24 cellular contexts compared by ENCODE assay signal in genomic region chr20:58018590-58018989, GRCh38.
DNase-seq lines count a peak whose midpoint lies in the region; ATAC-seq and TF ChIP-seq lines count a peak whose summit lies in the region.
"Had no signal": no experiment of that assay in that cellular context is flagged by ENCODE, and none has a peak within 500 bp of the region (broad histone marks: within the 10 kb centered on the region; RNA-seq: fewer than 3 reads in every experiment).

No MANE protein-coding gene starts in this region.

- H3K4me1 Mint-ChIP-seq in stimulated activated effector memory CD8-positive, alpha-beta T cell treated with anti-CD3 and anti-CD28 coated beads, Interleukin-12 subunit alpha, Interleukin-12 subunit beta, amount 100 ng/mL, for 72 hours, result peaks cover 10% of the 10 kb centered on the region

- no peaks in the 10 kb centered on the region for H3K36me3 Mint-ChIP-seq in stimulated activated effector memory CD8-positive, alpha-beta T cell treated with anti-CD3 and anti-CD28 coated beads, Interleukin-12 subunit alpha, Interleukin-12 subunit beta, amount 100 ng/mL, for 72 hours

- no peaks in the 10 kb centered on the region for H4K20me1 ChIP-seq in BLaER1

- no peaks in the 10 kb centered on the region for H3K9me3 Mint-ChIP-seq in stimulated activated effector memory CD8-positive, alpha-beta T cell treated with anti-CD3 and anti-CD28 coated beads, Interleukin-12 subunit alpha, Interleukin-12 subunit beta, amount 100 ng/mL, for 72 hours
- H3K9me3 Mint-ChIP-seq: activated B cell treated with CpG ODN at 0.5 μM for 24 hours; activated naive CD8-positive, alpha-beta T cell treated with anti-CD3 and anti-CD28 coated beads, Interleukin-2, amount 50 U/mL, for 24 hours had no signal

- H3K27me3 ChIP-seq in BLaER1 (no peaks in the 10 kb centered on the region), Panc1 (ENCODE audit: control insufficient read depth, insufficient read depth, low read length) (no peaks in the 10 kb centered on the region)
- H3K27me3 ChIP-seq: upper lobe of left lung had no signal

- H3K4me2 ChIP-seq in BLaER1, result peak overlapping the region; percentile 72

- H3K9me3 ChIP-seq in BLaER1 (no peaks in the 10 kb centered on the region), Panc1 (ENCODE audit: control insufficient read depth, insufficient read depth, low read depth, low read length) (peaks cover 7% of the 10 kb centered on the region; the same call in 1 of the 2 replicates)
- H3K9me3 ChIP-seq: upper lobe of left lung had no signal

- no peak for DNase-seq in Panc1 (ENCODE audit: low read depth, low spot score)
- peak; percentile 28 for DNase-seq in islet precursor cell
- DNase-seq in stimulated activated effector memory CD8-positive, alpha-beta T cell treated with anti-CD3 and anti-CD28 coated beads, Interleukin-12 subunit alpha, Interleukin-12 subunit beta, amount 100 ng/mL, for 72 hours (ENCODE audit: low spot score in 2 of 2), result no peak
- no peak for DNase-seq in HEK293T (ENCODE audit: extremely low spot score)
- DNase-seq in ACHN, result no peak
- DNase-seq: activated B cell treated with CpG ODN at 0.5 μM for 24 hours; activated CD4-positive, alpha-beta T cell treated with anti-CD3 and anti-CD28 coated beads, Interleukin-2, amount 50 U/mL, for 4 hours; activated effector memory CD4-positive, alpha-beta T cell treated with Interleukin-2 at 50 U/mL for 16 hours; cortex of kidney; H7; KG1; mesenchymal stem cell; NCI-H1694; NCI-H2171; NCI-H524; small intestine; stimulated activated CD4-positive, alpha-beta T cell treated with anti-CD3 and anti-CD28 coated beads, Interleukin-2, amount 100 ng/mL, for 48 hours; stimulated activated naive CD4-positive, alpha-beta T cell treated with Interleukin-2 at 50 U/mL for 16 hours; upper lobe of left lung had no signal

- CTCF ChIA-PET in Panc1 (lab: Charles Lee) (no interaction called here), HEK293T (lab: Yijun Ruan, JAX) (no interaction called here)

- H3K27ac Mint-ChIP-seq in stimulated activated effector memory CD8-positive, alpha-beta T cell treated with anti-CD3 and anti-CD28 coated beads, Interleukin-12 subunit alpha, Interleukin-12 subunit beta, amount 100 ng/mL, for 72 hours, result no peak overlapping the region
- H3K27ac Mint-ChIP-seq: activated B cell treated with CpG ODN at 0.5 μM for 24 hours; activated naive CD8-positive, alpha-beta T cell treated with anti-CD3 and anti-CD28 coated beads, Interleukin-2, amount 50 U/mL, for 24 hours had no signal

- in situ Hi-C loops in Panc1 (cut with HindIII; ENCODE audit: low pct_unique_long_range_greater_than_20kb, low sequenced_read_pairs), result no loop called here
- in situ Hi-C loops in ACHN (cut with HindIII; ENCODE audit: low pct_ligation_motif_present, low pct_unique_long_range_greater_than_20kb, low sequenced_read_pairs), result no loop called here

- POLR2A ChIA-PET in Panc1 (lab: Charles Lee) (no interaction called here), HEK293T (lab: Yijun Ruan, JAX) (no interaction called here)

- ATAC-seq in Panc1, result no peak
- ATAC-seq in stimulated activated effector memory CD8-positive, alpha-beta T cell treated with anti-CD3 and anti-CD28 coated beads, Interleukin-12 subunit alpha, Interleukin-12 subunit beta, amount 100 ng/mL, for 72 hours, result peak; percentile 9
- no peak for ATAC-seq in HG03045 (IDR thresholded peaks at IDR 0.05; ENCODE audit: unreplicated experiment)
- no peak for ATAC-seq in HG03521 (IDR thresholded peaks at IDR 0.05; ENCODE audit: unreplicated experiment)

- H3K4me3 ChIP-seq in BLaER1 (no peak overlapping the region), Panc1 (ENCODE audit: low read depth in 2 of 2, low read length in 2 of 2) (no peak overlapping the region)
- H3K4me3 ChIP-seq: upper lobe of left lung had no signal

- H3K9ac ChIP-seq in BLaER1, result no peak overlapping the region

- TF ChIP-seq CTCF in Panc1 (IDR thresholded peaks at IDR 0.05), result no peak

- H3K27ac ChIP-seq in BLaER1, result no peak overlapping the region
- peak overlapping the region; percentile 93 for H3K27ac ChIP-seq in Panc1 (ENCODE audit: low read length)
- H3K27ac ChIP-seq: upper lobe of left lung had no signal

- no peak overlapping the region for H3K4me3 Mint-ChIP-seq in stimulated activated effector memory CD8-positive, alpha-beta T cell treated with anti-CD3 and anti-CD28 coated beads, Interleukin-12 subunit alpha, Interleukin-12 subunit beta, amount 100 ng/mL, for 72 hours
- H3K4me3 Mint-ChIP-seq: activated B cell treated with CpG ODN at 0.5 μM for 24 hours; activated naive CD8-positive, alpha-beta T cell treated with anti-CD3 and anti-CD28 coated beads, Interleukin-2, amount 50 U/mL, for 24 hours; nephron had no signal

- BruUV-seq in Panc1 (replicated peaks; lab: Mats Ljungman, UMichigan), result no TSS peak

- H3K4me1 ChIP-seq in BLaER1, result peaks cover 69% of the 10 kb centered on the region
- H3K4me1 ChIP-seq in Panc1 (ENCODE audit: control insufficient read depth, insufficient read depth, low read length), result peaks cover 21% of the 10 kb centered on the region

- H3K36me3 ChIP-seq in BLaER1, result no peaks in the 10 kb centered on the region
- H3K36me3 ChIP-seq in Panc1 (ENCODE audit: control insufficient read depth, insufficient read depth, low read length), result no peaks in the 10 kb centered on the region
- H3K36me3 ChIP-seq: upper lobe of left lung had no signal

- intact Hi-C loops in Panc1 (cut with micrococcal nuclease; ENCODE audit: unreplicated experiment), result no loop called here

TF ChIP-seq in HEK293T, 16 proteins besides CTCF, POLR2A, EP300 and RAD21:
- no peak for TF ChIP-seq HDGF (IDR thresholded peaks at IDR 0.05; ENCODE audit: borderline replicate concordance)
- TF ChIP-seq L3MBTL2 (conservative IDR thresholded peaks at IDR 0.05), result no peak
- TF ChIP-seq SP1 (IDR thresholded peaks at IDR 0.05), result no peak
- TF ChIP-seq ELF4 (IDR thresholded peaks at IDR 0.05), result no peak
- no peak for TF ChIP-seq CTBP1 (IDR thresholded peaks at IDR 0.05; ENCODE audit: borderline replicate concordance)
